Comparison of ENCODE assay signal across 1 cellular context in the genomic region with DNA sequence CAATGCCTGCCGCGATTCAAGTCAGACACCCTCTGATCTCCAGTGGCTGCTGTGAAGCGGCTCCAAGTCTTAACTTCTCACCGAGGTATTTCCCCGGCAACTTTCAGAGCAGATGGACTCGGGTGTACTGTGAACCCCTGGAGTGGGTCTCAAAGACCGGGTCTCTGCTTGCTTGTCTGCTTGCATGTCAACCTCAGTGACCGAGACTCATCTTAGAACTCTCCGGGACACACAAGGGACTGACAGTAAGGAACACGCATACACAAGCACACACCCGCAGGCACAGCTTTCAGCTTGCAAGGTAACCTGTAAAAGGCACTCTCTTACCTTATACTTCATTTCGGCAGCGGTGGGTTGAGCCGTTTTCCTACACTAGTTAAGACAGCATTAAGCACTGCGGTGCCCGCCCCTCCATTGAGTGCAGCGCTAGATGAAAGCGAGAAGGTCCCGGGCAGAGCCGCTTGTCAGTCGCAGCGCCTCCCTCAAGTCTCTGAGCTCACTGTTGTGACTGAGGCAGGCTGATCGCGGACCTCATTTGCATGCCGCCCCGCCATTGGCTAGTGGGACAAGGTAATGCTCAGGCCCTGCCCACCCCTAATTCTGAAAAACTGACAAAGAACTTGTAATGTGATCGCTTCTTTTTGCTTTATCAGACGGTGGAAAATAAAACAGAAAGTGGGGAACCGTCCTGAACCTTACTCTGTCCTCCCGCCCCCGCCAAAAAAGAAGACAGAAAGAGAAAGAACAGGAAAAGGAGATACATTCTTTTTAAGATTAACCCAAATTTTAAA.
TF ChIP-seq lines count a peak whose summit lies in the region.

A gene with protein sequence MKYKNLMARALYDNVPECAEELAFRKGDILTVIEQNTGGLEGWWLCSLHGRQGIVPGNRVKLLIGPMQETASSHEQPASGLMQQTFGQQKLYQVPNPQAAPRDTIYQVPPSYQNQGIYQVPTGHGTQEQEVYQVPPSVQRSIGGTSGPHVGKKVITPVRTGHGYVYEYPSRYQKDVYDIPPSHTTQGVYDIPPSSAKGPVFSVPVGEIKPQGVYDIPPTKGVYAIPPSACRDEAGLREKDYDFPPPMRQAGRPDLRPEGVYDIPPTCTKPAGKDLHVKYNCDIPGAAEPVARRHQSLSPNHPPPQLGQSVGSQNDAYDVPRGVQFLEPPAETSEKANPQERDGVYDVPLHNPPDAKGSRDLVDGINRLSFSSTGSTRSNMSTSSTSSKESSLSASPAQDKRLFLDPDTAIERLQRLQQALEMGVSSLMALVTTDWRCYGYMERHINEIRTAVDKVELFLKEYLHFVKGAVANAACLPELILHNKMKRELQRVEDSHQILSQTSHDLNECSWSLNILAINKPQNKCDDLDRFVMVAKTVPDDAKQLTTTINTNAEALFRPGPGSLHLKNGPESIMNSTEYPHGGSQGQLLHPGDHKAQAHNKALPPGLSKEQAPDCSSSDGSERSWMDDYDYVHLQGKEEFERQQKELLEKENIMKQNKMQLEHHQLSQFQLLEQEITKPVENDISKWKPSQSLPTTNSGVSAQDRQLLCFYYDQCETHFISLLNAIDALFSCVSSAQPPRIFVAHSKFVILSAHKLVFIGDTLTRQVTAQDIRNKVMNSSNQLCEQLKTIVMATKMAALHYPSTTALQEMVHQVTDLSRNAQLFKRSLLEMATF (minus strand): TSS at position 492 of the 791 bp plus-strand sequence. CDS start 153 bp downstream, at position 339.

TF ChIP-seq in WTC11, 78 proteins besides CTCF, POLR2A, EP300 and RAD21 (continued from another document):
- TF ChIP-seq, protein P1, sequence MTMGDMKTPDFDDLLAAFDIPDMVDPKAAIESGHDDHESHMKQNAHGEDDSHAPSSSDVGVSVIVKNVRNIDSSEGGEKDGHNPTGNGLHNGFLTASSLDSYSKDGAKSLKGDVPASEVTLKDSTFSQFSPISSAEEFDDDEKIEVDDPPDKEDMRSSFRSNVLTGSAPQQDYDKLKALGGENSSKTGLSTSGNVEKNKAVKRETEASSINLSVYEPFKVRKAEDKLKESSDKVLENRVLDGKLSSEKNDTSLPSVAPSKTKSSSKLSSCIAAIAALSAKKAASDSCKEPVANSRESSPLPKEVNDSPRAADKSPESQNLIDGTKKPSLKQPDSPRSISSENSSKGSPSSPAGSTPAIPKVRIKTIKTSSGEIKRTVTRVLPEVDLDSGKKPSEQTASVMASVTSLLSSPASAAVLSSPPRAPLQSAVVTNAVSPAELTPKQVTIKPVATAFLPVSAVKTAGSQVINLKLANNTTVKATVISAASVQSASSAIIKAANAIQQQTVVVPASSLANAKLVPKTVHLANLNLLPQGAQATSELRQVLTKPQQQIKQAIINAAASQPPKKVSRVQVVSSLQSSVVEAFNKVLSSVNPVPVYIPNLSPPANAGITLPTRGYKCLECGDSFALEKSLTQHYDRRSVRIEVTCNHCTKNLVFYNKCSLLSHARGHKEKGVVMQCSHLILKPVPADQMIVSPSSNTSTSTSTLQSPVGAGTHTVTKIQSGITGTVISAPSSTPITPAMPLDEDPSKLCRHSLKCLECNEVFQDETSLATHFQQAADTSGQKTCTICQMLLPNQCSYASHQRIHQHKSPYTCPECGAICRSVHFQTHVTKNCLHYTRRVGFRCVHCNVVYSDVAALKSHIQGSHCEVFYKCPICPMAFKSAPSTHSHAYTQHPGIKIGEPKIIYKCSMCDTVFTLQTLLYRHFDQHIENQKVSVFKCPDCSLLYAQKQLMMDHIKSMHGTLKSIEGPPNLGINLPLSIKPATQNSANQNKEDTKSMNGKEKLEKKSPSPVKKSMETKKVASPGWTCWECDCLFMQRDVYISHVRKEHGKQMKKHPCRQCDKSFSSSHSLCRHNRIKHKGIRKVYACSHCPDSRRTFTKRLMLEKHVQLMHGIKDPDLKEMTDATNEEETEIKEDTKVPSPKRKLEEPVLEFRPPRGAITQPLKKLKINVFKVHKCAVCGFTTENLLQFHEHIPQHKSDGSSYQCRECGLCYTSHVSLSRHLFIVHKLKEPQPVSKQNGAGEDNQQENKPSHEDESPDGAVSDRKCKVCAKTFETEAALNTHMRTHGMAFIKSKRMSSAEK (CRISPR knock-in tag; IDR thresholded peaks at IDR 0.05; ENCODE audit: borderline replicate concordance), result no peak
- TF ChIP-seq ZNF263 (CRISPR knock-in tag; IDR thresholded peaks at IDR 0.05; ENCODE audit: low read depth) (no peak), ZNF416 (CRISPR knock-in tag; IDR thresholded peaks at IDR 0.05) (no peak), SP1 (CRISPR knock-in tag; conservative IDR thresholded peaks at IDR 0.05) (peak; percentile 49; the same call in 1 of the 2 replicates), CREM (CRISPR knock-in tag; IDR thresholded peaks at IDR 0.05) (0 out of 2 replicates have a peak, but pooled peaks have one; percentile 53), CREB1 (CRISPR knock-in tag; IDR thresholded peaks at IDR 0.05) (no peak), OVOL2 (CRISPR knock-in tag; IDR thresholded peaks at IDR 0.05; ENCODE audit: borderline replicate concordance) (no peak), JAZF1 (CRISPR knock-in tag; IDR thresholded peaks at IDR 0.05) (no peak)
- TF ChIP-seq, protein P2, sequence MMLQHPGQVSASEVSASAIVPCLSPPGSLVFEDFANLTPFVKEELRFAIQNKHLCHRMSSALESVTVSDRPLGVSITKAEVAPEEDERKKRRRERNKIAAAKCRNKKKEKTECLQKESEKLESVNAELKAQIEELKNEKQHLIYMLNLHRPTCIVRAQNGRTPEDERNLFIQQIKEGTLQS (CRISPR knock-in tag; conservative IDR thresholded peaks at IDR 0.05), result no peak
- TF ChIP-seq, protein P3, sequence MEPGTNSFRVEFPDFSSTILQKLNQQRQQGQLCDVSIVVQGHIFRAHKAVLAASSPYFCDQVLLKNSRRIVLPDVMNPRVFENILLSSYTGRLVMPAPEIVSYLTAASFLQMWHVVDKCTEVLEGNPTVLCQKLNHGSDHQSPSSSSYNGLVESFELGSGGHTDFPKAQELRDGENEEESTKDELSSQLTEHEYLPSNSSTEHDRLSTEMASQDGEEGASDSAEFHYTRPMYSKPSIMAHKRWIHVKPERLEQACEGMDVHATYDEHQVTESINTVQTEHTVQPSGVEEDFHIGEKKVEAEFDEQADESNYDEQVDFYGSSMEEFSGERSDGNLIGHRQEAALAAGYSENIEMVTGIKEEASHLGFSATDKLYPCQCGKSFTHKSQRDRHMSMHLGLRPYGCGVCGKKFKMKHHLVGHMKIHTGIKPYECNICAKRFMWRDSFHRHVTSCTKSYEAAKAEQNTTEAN (CRISPR knock-in tag; IDR thresholded peaks at IDR 0.05), result 0 out of 2 replicates have a peak, but pooled peaks have one; percentile 25
- TF ChIP-seq, protein P4, sequence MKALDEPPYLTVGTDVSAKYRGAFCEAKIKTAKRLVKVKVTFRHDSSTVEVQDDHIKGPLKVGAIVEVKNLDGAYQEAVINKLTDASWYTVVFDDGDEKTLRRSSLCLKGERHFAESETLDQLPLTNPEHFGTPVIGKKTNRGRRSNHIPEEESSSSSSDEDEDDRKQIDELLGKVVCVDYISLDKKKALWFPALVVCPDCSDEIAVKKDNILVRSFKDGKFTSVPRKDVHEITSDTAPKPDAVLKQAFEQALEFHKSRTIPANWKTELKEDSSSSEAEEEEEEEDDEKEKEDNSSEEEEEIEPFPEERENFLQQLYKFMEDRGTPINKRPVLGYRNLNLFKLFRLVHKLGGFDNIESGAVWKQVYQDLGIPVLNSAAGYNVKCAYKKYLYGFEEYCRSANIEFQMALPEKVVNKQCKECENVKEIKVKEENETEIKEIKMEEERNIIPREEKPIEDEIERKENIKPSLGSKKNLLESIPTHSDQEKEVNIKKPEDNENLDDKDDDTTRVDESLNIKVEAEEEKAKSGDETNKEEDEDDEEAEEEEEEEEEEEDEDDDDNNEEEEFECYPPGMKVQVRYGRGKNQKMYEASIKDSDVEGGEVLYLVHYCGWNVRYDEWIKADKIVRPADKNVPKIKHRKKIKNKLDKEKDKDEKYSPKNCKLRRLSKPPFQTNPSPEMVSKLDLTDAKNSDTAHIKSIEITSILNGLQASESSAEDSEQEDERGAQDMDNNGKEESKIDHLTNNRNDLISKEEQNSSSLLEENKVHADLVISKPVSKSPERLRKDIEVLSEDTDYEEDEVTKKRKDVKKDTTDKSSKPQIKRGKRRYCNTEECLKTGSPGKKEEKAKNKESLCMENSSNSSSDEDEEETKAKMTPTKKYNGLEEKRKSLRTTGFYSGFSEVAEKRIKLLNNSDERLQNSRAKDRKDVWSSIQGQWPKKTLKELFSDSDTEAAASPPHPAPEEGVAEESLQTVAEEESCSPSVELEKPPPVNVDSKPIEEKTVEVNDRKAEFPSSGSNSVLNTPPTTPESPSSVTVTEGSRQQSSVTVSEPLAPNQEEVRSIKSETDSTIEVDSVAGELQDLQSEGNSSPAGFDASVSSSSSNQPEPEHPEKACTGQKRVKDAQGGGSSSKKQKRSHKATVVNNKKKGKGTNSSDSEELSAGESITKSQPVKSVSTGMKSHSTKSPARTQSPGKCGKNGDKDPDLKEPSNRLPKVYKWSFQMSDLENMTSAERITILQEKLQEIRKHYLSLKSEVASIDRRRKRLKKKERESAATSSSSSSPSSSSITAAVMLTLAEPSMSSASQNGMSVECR (CRISPR knock-in tag; IDR thresholded peaks at IDR 0.05; ENCODE audit: borderline replicate concordance), result peak; percentile 36; the same call in 1 of the 2 replicates
